19 cellular contexts compared by ENCODE assay signal in genomic region chr12:43982544-43982943, GRCh38.
DNase-seq lines count a peak whose midpoint lies in the region; ATAC-seq, FAIRE-seq and TF ChIP-seq lines count a peak whose summit lies in the region.
"Had no signal": no experiment of that assay in that cellular context is flagged by ENCODE, and none has a peak within 500 bp of the region (broad histone marks: within the 10 kb centered on the region; RNA-seq: fewer than 3 reads in every experiment).

No MANE protein-coding gene starts in this region.

- ATAC-seq in IMR-90 (ENCODE audit: low read depth) (no peak), sciatic nerve (peak; percentile 50), GM18909 (IDR thresholded peaks at IDR 0.05; ENCODE audit: poor library complexity, unreplicated experiment) (no peak)
- ATAC-seq: CD8-positive, alpha-beta T cell; K562 had no signal

- peaks cover 20% of the 10 kb centered on the region for H3K9me3 Mint-ChIP-seq in type B pancreatic cell

- H2BK20ac ChIP-seq in IMR-90 (ENCODE audit: low read depth, low read length), result no peak overlapping the region

- no peaks in the 10 kb centered on the region for H3K9me1 ChIP-seq in IMR-90 (ENCODE audit: insufficient read depth, low read length)

- in situ Hi-C loops in IMR-90 (cut with MboI; ENCODE audit: low sequenced_read_pairs), result no loop called here

- no peaks in the 10 kb centered on the region for H3K27me3 ChIP-seq in A673 (replicated peaks; ENCODE audit: insufficient read depth, low read depth, low read length, poor library complexity)
- H3K27me3 ChIP-seq in IMR-90 (ENCODE audit: control insufficient read depth, insufficient read depth, low read length), result no peaks in the 10 kb centered on the region
- H3K27me3 ChIP-seq: BLaER1 treated with 17β-estradiol and CSF1 and Interleukin-3, amounts not matched to agents 10 nM and 100 nM had no signal

- CTCF ChIA-PET in A673 (lab: Charles Lee) (interaction anchor here (0.6 kb wide), 1 partner anchor 893 kb away, joined by 3 read pairs; the partner anchor contains the start of gene NELL2), IMR-90 (lab: Yijun Ruan, JAX) (interaction anchor here (1.3 kb wide), 1 partner anchor 33 kb away, joined by 4 read pairs; no protein-coding TSS in a partner anchor)

- intact Hi-C loops in A673 (cut with micrococcal nuclease; ENCODE audit: unreplicated experiment) (no loop called here), IMR-90 (cut with micrococcal nuclease) (no loop called here), sciatic nerve (cut with DNase I) (no loop called here)

- H3K4me1 ChIP-seq in A673 (ENCODE audit: insufficient read depth, low read length, poor library complexity, severe bottlenecking) (peaks cover 8% of the 10 kb centered on the region), IMR-90 (ENCODE audit: control insufficient read depth, insufficient read depth, low read length) (no peaks in the 10 kb centered on the region)
- H3K4me1 ChIP-seq: BLaER1 treated with 17β-estradiol and CSF1 and Interleukin-3, amounts not matched to agents 10 nM and 100 nM had no signal

- peak overlapping the region; percentile 12 for H3K27ac ChIP-seq in A673 (ENCODE audit: low read depth, low read length, poor library complexity, severe bottlenecking)
- no peak overlapping the region for H3K27ac ChIP-seq in IMR-90 (ENCODE audit: insufficient read depth, low read length)
- H3K27ac ChIP-seq: BLaER1 treated with 17β-estradiol and CSF1 and Interleukin-3, amounts not matched to agents 10 nM and 100 nM; GM23248 had no signal

- no peaks in the 10 kb centered on the region for H3K79me1 ChIP-seq in IMR-90 (ENCODE audit: low read depth in 1 of 2, low read length in 2 of 2)

- POLR2A ChIA-PET in A673 (lab: Charles Lee; ENCODE audit: low non-redundant PET) (no interaction called here), IMR-90 (lab: Charles Lee; ENCODE audit: unreplicated experiment) (no interaction called here)

- no peak overlapping the region for H4K5ac ChIP-seq in IMR-90 (ENCODE audit: low read depth, low read length)

- H2BK15ac ChIP-seq in IMR-90 (ENCODE audit: low read depth, low read length), result no peak overlapping the region

- no peak overlapping the region for H3K4me3 Mint-ChIP-seq in type B pancreatic cell
- H3K4me3 Mint-ChIP-seq: B cell; CD8-positive, alpha-beta T cell had no signal

- TF ChIP-seq POLR2A in IMR-90 (IDR thresholded peaks at IDR 0.05; ENCODE audit: low read depth, low read length), result no peak

- no peaks in the 10 kb centered on the region for H4K20me1 ChIP-seq in IMR-90 (ENCODE audit: insufficient read depth, low read length)
- H4K20me1 ChIP-seq: BLaER1 treated with 17β-estradiol and CSF1 and Interleukin-3, amounts not matched to agents 10 nM and 100 nM had no signal

- H2AFZ ChIP-seq in IMR-90 (replicated peaks; ENCODE audit: low read length, poor library complexity), result no peak overlapping the region
- H2AFZ ChIP-seq: GM23248 had no signal

- H3K4ac ChIP-seq in IMR-90 (ENCODE audit: low read depth, low read length), result no peak overlapping the region

- H3K9me3 ChIP-seq in A673 (ENCODE audit: low read depth, low read length, poor library complexity, severe bottlenecking), result peaks cover 4% of the 10 kb centered on the region
- no peaks in the 10 kb centered on the region for H3K9me3 ChIP-seq in IMR-90 (ENCODE audit: control insufficient read depth, insufficient read depth, low read length)
- H3K9me3 ChIP-seq: HAP-1 had no signal

- H4K91ac ChIP-seq in IMR-90 (ENCODE audit: insufficient read depth, low read depth, low read length), result no peak overlapping the region

- no peak for FAIRE-seq in GM19239 (lab: Jason Lieb, UNC)
- FAIRE-seq: GM12892, GM18507, K562 had no signal

- H3K23ac ChIP-seq in IMR-90 (ENCODE audit: low read depth, low read length), result no peak overlapping the region

- no CpG with 5 or more reads among the region's 2 CpGs for WGBS in IMR-90 (ENCODE audit: extremely low coverage in 2 of 2, insufficient read length in 1 of 2), 2 experiments

- H2BK120ac ChIP-seq in IMR-90 (ENCODE audit: low read depth, low read length), result no peak overlapping the region

- no peak overlapping the region for H3K56ac ChIP-seq in IMR-90 (ENCODE audit: extremely low read depth, insufficient read depth, low read length)

- no peak overlapping the region for H3K18ac ChIP-seq in IMR-90 (ENCODE audit: low read depth, low read length)

- peaks cover 9% of the 10 kb centered on the region for H3K36me3 Mint-ChIP-seq in type B pancreatic cell

- no peak for DNase-seq in A673 (ENCODE audit: low spot score)
- DNase-seq in IMR-90, result peak; percentile 9
- DNase-seq in epidermal melanocyte (ENCODE audit: insufficient read length, low spot score), result peak; percentile 22
- no peak for DNase-seq in sciatic nerve (ENCODE audit: low spot score)
- DNase-seq in GM19239 (ENCODE audit: insufficient read length, low spot score), result no peak
- DNase-seq in type B pancreatic cell (ENCODE audit: extremely low spot score, unreplicated experiment), result no peak
- DNase-seq: 8988T; CD8-positive, alpha-beta T cell; DMS153; DMS79; GDM1; GM23248 had no signal

- no peak overlapping the region for H2AK9ac ChIP-seq in IMR-90 (replicated peaks; ENCODE audit: low read depth, low read length, poor library complexity)

- H2AK5ac ChIP-seq in IMR-90 (ENCODE audit: low read depth, low read length), result no peak overlapping the region

- H2BK5ac ChIP-seq in IMR-90 (ENCODE audit: low read depth, low read length, poor library complexity, severe bottlenecking), result no peak overlapping the region

- dilution Hi-C loops in IMR-90 (cut with HindIII; ENCODE audit: low sequenced_read_pairs, unreplicated experiment), result no loop called here

- H3K4me3 ChIP-seq in A673 (ENCODE audit: low read depth, low read length, poor library complexity, severe bottlenecking) (no peak overlapping the region), IMR-90 (ENCODE audit: insufficient read depth, low read depth, low read length) (no peak overlapping the region)
- H3K4me3 ChIP-seq: BLaER1 treated with 17β-estradiol and CSF1 and Interleukin-3, amounts not matched to agents 10 nM and 100 nM; GM23248; HAP-1; K562 had no signal

- H3K36me3 ChIP-seq in A673 (ENCODE audit: insufficient read depth, low read length, poor library complexity, severe bottlenecking) (no peaks in the 10 kb centered on the region), IMR-90 (ENCODE audit: control insufficient read depth, insufficient read depth, low read length) (no peaks in the 10 kb centered on the region)
- H3K36me3 ChIP-seq: HAP-1 had no signal

- TF ChIP-seq RAD21 in IMR-90 (IDR thresholded peaks at IDR 0.05; ENCODE audit: low read length), result no peak

- no peaks in the 10 kb centered on the region for H3K27me3 Mint-ChIP-seq in type B pancreatic cell
- H3K27me3 Mint-ChIP-seq: B cell had no signal

- H3K4me2 ChIP-seq in IMR-90 (ENCODE audit: low read depth, low read length), result no peak overlapping the region
- H3K4me2 ChIP-seq: BLaER1 treated with 17β-estradiol and CSF1 and Interleukin-3, amounts not matched to agents 10 nM and 100 nM had no signal

- H3K4me1 Mint-ChIP-seq in type B pancreatic cell (ENCODE audit: unreplicated experiment), result no peaks in the 10 kb centered on the region
- H3K4me1 Mint-ChIP-seq: B cell had no signal

- TF ChIP-seq CTCF in A673 (conservative IDR thresholded peaks at IDR 0.05; ENCODE audit: low read depth, low read length), result no peak
- no peak for TF ChIP-seq CTCF in IMR-90 (conservative IDR thresholded peaks at IDR 0.05; ENCODE audit: low read depth, low read length)
- TF ChIP-seq CTCF in type B pancreatic cell (conservative IDR thresholded peaks at IDR 0.05), result no peak

- no peak overlapping the region for H3K9ac ChIP-seq in IMR-90 (ENCODE audit: low read depth, low read length)
- H3K9ac ChIP-seq: BLaER1 treated with 17β-estradiol and CSF1 and Interleukin-3, amounts not matched to agents 10 nM and 100 nM; GM23248 had no signal

- BruUV-seq in A673 (replicated peaks; lab: Mats Ljungman, UMichigan), result no TSS peak
- no TSS peak for BruUV-seq in IMR-90 (replicated peaks; lab: Mats Ljungman, UMichigan)

- no peak overlapping the region for H3K27ac Mint-ChIP-seq in type B pancreatic cell
- H3K27ac Mint-ChIP-seq: B cell; CD8-positive, alpha-beta T cell had no signal

- no peak overlapping the region for H3K14ac ChIP-seq in IMR-90 (replicated peaks; ENCODE audit: low read depth, low read length)

- no peak overlapping the region for H4K8ac ChIP-seq in IMR-90 (ENCODE audit: low read depth in 2 of 2, low read length in 2 of 2)

TF ChIP-seq in IMR-90, 13 proteins besides CTCF, POLR2A, EP300 and RAD21 (continues in another document):
- TF ChIP-seq CHD1 (IDR thresholded peaks at IDR 0.05; ENCODE audit: low read depth, low read length) (no peak), RFX5 (IDR thresholded peaks at IDR 0.05; ENCODE audit: low read depth, low read length) (no peak), USF2 (IDR thresholded peaks at IDR 0.05; ENCODE audit: low read depth, low read length) (no peak), MAFK (IDR thresholded peaks at IDR 0.05; ENCODE audit: low read depth, low read length) (no peak), BHLHE40 (IDR thresholded peaks at IDR 0.05; ENCODE audit: low read depth, low read length) (no peak), ELK1 (IDR thresholded peaks at IDR 0.05; ENCODE audit: borderline replicate concordance, low read depth, low read length) (no peak), MAZ (IDR thresholded peaks at IDR 0.05; ENCODE audit: borderline replicate concordance, low read depth, low read length) (no peak), CEBPB (IDR thresholded peaks at IDR 0.05; ENCODE audit: low read depth, low read length) (no peak), MXI1 (IDR thresholded peaks at IDR 0.05; ENCODE audit: borderline replicate concordance, low read depth, low read length) (no peak), FOS (IDR thresholded peaks at IDR 0.05; ENCODE audit: low read depth, low read length) (no peak), SMC3 (IDR thresholded peaks at IDR 0.05; ENCODE audit: low read depth, low read length) (no peak), NFE2L2 (IDR thresholded peaks at IDR 0.05; ENCODE audit: low read depth, low read length) (no peak)

Comparison
In these comparisons a context has a peak if more than half of its experiments do, and no peak if none do; other contexts are left out.
1. DNase-seq: peak in IMR-90 (single experiment) and epidermal melanocyte (single experiment); none in A673 (single experiment), sciatic nerve (single experiment), GM19239 (single experiment) and type B pancreatic cell (single experiment).